In the genomic region with DNA sequence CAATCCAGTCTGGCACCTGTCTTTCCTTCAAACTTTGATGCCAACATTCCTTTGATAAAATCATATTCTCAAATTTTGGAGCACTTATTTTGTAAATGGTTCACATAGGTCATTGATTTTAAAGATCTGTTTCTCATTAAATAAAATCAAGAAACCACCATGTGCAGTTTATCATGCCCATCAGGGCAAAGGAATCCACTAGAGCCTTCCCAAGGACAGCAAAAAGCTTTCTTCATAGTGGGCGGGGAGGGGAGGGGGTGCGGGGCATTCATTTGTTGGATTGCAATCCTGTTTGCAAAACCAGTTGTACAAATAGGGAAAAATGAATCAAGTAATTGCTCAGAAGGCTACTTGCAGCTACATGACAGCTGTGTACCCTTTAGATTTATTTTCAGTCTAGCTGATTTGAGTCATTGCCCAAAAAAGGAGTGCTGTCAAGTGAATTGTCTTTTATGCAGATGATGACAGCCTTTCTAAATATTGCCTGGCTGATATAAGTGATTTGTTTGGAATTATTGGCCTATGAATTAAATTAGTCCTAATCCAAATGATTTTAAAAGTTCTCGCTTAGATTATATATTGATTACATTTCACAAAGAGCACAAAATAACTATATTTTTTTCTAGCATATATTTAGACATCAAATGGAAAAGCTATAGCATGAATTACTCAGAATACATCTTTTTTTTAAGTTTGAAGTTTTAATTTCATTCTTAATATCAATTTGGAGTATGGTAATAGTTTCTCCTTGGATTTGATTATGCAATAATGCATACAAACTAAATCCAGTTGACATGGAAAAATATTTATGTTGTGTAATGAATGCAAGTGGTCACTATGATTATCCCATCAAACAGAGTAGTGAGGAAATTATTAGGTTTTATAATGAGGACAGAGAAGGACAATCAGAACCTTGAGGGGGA, we compare ENCODE assay signal across 9 cellular contexts. TPM values are rescaled to one million over a fixed set of nuclear protein-coding genes. Genes with fewer than 3 reads are reported as not detected.
DNase-seq lines count a peak whose midpoint lies in the region; ATAC-seq lines count a peak whose summit lies in the region.
"Had no signal": no experiment of that assay in that cellular context is flagged by ENCODE, and none has a peak within 500 bp of the region (broad histone marks: within the 10 kb centered on the region; RNA-seq: fewer than 3 reads in every experiment).

No MANE protein-coding gene starts in this region.

- peaks cover 88% of the 10 kb centered on the region for H3K4me1 Mint-ChIP-seq in activated CD4-positive, alpha-beta memory T cell treated with anti-CD3 and anti-CD28 coated beads for 36 hours (ENCODE audit: low read depth)
- peaks cover 45% of the 10 kb centered on the region for H3K4me1 Mint-ChIP-seq in activated CD4-positive, alpha-beta memory T cell treated with anti-CD3 and anti-CD28 coated beads, Interleukin-2, amount 10 ng/mL, durations not matched to agents 7 days and 5 days
- peaks cover 33 to 59% of the 10 kb centered on the region in 2 donors for H3K4me1 Mint-ChIP-seq in stimulated activated naive B cell treated with anti-CD40 and anti-IgM and Interleukin-4, amounts not matched to agents 10 μg/mL and 1 μg/mL and 100 μg/mL, for 72 hours

- ATAC-seq in stimulated activated naive B cell treated with anti-CD40 and anti-IgM and Interleukin-4, amounts not matched to agents 10 μg/mL and 1 μg/mL and 100 μg/mL, for 72 hours (replicated peaks), result peak; percentile 67 to 71
- ATAC-seq in HG02938 (IDR thresholded peaks at IDR 0.05; ENCODE audit: unreplicated experiment) (no peak), GM18861 (IDR thresholded peaks at IDR 0.05; ENCODE audit: unreplicated experiment) (no peak), GM21360 (IDR thresholded peaks at IDR 0.05; ENCODE audit: unreplicated experiment) (no peak)

- H3K9me3 Mint-ChIP-seq in activated CD4-positive, alpha-beta memory T cell treated with anti-CD3 and anti-CD28 coated beads for 36 hours, result no peaks in the 10 kb centered on the region
- no peaks in the 10 kb centered on the region for H3K9me3 Mint-ChIP-seq in activated CD4-positive, alpha-beta memory T cell treated with anti-CD3 and anti-CD28 coated beads, Interleukin-2, amount 10 ng/mL, durations not matched to agents 7 days and 5 days
- H3K9me3 Mint-ChIP-seq in stimulated activated naive B cell treated with anti-CD40 and anti-IgM and Interleukin-4, amounts not matched to agents 10 μg/mL and 1 μg/mL and 100 μg/mL, for 72 hours, result no peaks in the 10 kb centered on the region

- POLR2A ChIA-PET in activated CD4-positive, alpha-beta memory T cell treated with anti-CD3 and anti-CD28 coated beads for 36 hours (lab: Charles Lee), result interaction anchor here (1.0 to 3.7 kb wide), 3 partner anchors 11 to 61 kb away, joined by 4 to 32 read pairs (median 16); no protein-coding TSS in a partner anchor
- POLR2A ChIA-PET in activated CD4-positive, alpha-beta memory T cell treated with anti-CD3 and anti-CD28 coated beads, Interleukin-2, amount 10 ng/mL, durations not matched to agents 7 days and 5 days (lab: Charles Lee), result interaction anchor here (1.4 kb wide), 1 partner anchor 42 kb away, joined by 3 read pairs; no protein-coding TSS in a partner anchor

- peak; percentile 71 for DNase-seq in activated CD4-positive, alpha-beta memory T cell treated with anti-CD3 and anti-CD28 coated beads for 36 hours
- DNase-seq in activated CD4-positive, alpha-beta memory T cell treated with anti-CD3 and anti-CD28 coated beads, Interleukin-2, amount 10 ng/mL, durations not matched to agents 7 days and 5 days, result no peak
- DNase-seq in NCI-H774 (lab: John Stamatoyannopoulos, UW) (peak; percentile 61), epithelial cell of prostate (ENCODE audit: low read depth, low spot score) (peak; percentile 89)
- DNase-seq in stimulated activated naive B cell treated with anti-CD40 and anti-IgM and Interleukin-4, amounts not matched to agents 10 μg/mL and 1 μg/mL and 100 μg/mL, for 72 hours, result no peak

- peak overlapping the region; percentile 71 for H3K27ac ChIP-seq in epithelial cell of prostate
- H3K27ac ChIP-seq: thoracic aorta had no signal

- no peaks in the 10 kb centered on the region for H3K27me3 Mint-ChIP-seq in activated CD4-positive, alpha-beta memory T cell treated with anti-CD3 and anti-CD28 coated beads for 36 hours
- no peaks in the 10 kb centered on the region for H3K27me3 Mint-ChIP-seq in activated CD4-positive, alpha-beta memory T cell treated with anti-CD3 and anti-CD28 coated beads, Interleukin-2, amount 10 ng/mL, durations not matched to agents 7 days and 5 days
- no peaks in the 10 kb centered on the region for H3K27me3 Mint-ChIP-seq in stimulated activated naive B cell treated with anti-CD40 and anti-IgM and Interleukin-4, amounts not matched to agents 10 μg/mL and 1 μg/mL and 100 μg/mL, for 72 hours

- intact Hi-C loops in activated CD4-positive, alpha-beta memory T cell treated with anti-CD3 and anti-CD28 coated beads for 36 hours (cut with micrococcal nuclease), result loop anchor here (1.0 to 2.0 kb wide), 2 partner anchors 41 to 55 kb away; no protein-coding TSS in a partner anchor

- peaks cover 32% of the 10 kb centered on the region for H3K36me3 Mint-ChIP-seq in activated CD4-positive, alpha-beta memory T cell treated with anti-CD3 and anti-CD28 coated beads for 36 hours
- H3K36me3 Mint-ChIP-seq in activated CD4-positive, alpha-beta memory T cell treated with anti-CD3 and anti-CD28 coated beads, Interleukin-2, amount 10 ng/mL, durations not matched to agents 7 days and 5 days (ENCODE audit: low read depth), result peaks cover 22% of the 10 kb centered on the region
- H3K36me3 Mint-ChIP-seq in stimulated activated naive B cell treated with anti-CD40 and anti-IgM and Interleukin-4, amounts not matched to agents 10 μg/mL and 1 μg/mL and 100 μg/mL, for 72 hours, result peaks cover 9 to 18% of the 10 kb centered on the region in 2 donors

- CTCF ChIA-PET in activated CD4-positive, alpha-beta memory T cell treated with anti-CD3 and anti-CD28 coated beads for 36 hours (lab: Charles Lee), result interaction anchor here (1.0 kb wide), 1 partner anchor 549 kb away, joined by 3 read pairs; no protein-coding TSS in a partner anchor
- CTCF ChIA-PET in activated CD4-positive, alpha-beta memory T cell treated with anti-CD3 and anti-CD28 coated beads, Interleukin-2, amount 10 ng/mL, durations not matched to agents 7 days and 5 days (lab: Charles Lee), result interaction anchor here (1.0 kb wide), 1 partner anchor 54 kb away, joined by 4 read pairs; no protein-coding TSS in a partner anchor

- peak overlapping the region; percentile 30 for H3K4me3 Mint-ChIP-seq in activated CD4-positive, alpha-beta memory T cell treated with anti-CD3 and anti-CD28 coated beads for 36 hours
- no peak overlapping the region for H3K4me3 Mint-ChIP-seq in activated CD4-positive, alpha-beta memory T cell treated with anti-CD3 and anti-CD28 coated beads, Interleukin-2, amount 10 ng/mL, durations not matched to agents 7 days and 5 days
- no peak overlapping the region for H3K4me3 Mint-ChIP-seq in stimulated activated naive B cell treated with anti-CD40 and anti-IgM and Interleukin-4, amounts not matched to agents 10 μg/mL and 1 μg/mL and 100 μg/mL, for 72 hours

- H3K27ac Mint-ChIP-seq in activated CD4-positive, alpha-beta memory T cell treated with anti-CD3 and anti-CD28 coated beads for 36 hours, result peak overlapping the region; percentile 85
- no peak overlapping the region for H3K27ac Mint-ChIP-seq in activated CD4-positive, alpha-beta memory T cell treated with anti-CD3 and anti-CD28 coated beads, Interleukin-2, amount 10 ng/mL, durations not matched to agents 7 days and 5 days
- no peak overlapping the region for H3K27ac Mint-ChIP-seq in stimulated activated naive B cell treated with anti-CD40 and anti-IgM and Interleukin-4, amounts not matched to agents 10 μg/mL and 1 μg/mL and 100 μg/mL, for 72 hours

RNA-seq across cellular contexts. Expression of a gene that starts 23.2 kb away (rescaled TPM):
- total RNA-seq in activated CD4-positive, alpha-beta memory T cell treated with anti-CD3 and anti-CD28 coated beads for 36 hours, result 10 to 100 TPM; 41.1 to 42.1 TPM
- total RNA-seq in activated CD4-positive, alpha-beta memory T cell treated with anti-CD3 and anti-CD28 coated beads, Interleukin-2, amount 10 ng/mL, durations not matched to agents 7 days and 5 days, result 10 to 100 TPM; 21.3 to 21.7 TPM

Comparison
In these comparisons a context has a peak if more than half of its experiments do, and no peak if none do; other contexts are left out.
1. DNase-seq: peak in activated CD4-positive, alpha-beta memory T cell treated with anti-CD3 and anti-CD28 coated beads for 36 hours (single experiment), NCI-H774 (single experiment) and epithelial cell of prostate (single experiment); none in activated CD4-positive, alpha-beta memory T cell treated with anti-CD3 and anti-CD28 coated beads, Interleukin-2, amount 10 ng/mL, durations not matched to agents 7 days and 5 days (single experiment) and stimulated activated naive B cell treated with anti-CD40 and anti-IgM and Interleukin-4, amounts not matched to agents 10 μg/mL and 1 μg/mL and 100 μg/mL, for 72 hours (single experiment).
2. ATAC-seq: peak in stimulated activated naive B cell treated with anti-CD40 and anti-IgM and Interleukin-4, amounts not matched to agents 10 μg/mL and 1 μg/mL and 100 μg/mL, for 72 hours (2 of 2); none in HG02938 (single experiment), GM18861 (single experiment) and GM21360 (single experiment).